ENCODE assay signal across 8 cellular contexts in the genomic region with DNA sequence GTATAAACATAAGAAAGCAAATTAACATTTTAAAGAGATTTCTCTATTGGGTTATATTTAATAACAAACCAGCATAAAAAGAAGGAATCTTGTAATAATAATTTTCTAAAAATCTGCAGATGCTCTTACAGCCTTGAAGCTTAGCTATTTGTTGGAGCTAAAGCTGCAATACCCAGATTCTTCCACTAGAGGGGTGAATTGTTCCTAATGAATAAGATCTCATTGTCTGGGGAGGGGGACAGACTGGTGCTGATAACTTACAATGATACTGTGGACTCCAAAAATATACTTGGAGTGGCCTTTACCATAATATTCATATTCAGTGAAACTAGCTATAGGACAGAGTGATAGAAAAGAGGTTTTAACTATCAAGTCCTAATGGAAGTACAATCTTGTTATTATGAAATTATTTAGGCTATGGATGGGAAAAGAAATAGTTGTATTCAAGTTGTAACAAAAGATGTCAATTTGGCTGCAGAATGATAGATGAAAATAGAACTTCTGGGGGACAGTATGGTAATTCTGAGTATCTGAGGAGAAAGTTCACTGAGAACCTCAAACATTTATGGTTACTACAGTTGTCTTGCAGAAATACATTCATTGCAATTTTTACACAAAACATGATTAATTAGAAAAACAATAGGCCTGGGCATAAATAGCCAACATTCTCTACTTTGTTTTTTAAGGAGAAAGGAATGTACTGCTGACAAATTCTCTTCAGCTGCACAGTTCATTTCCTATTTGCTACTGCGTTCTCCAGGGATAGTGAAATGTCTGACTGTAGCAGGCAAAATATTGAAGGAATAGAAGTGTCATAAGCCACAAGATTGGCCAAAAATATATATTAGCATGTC.
A peak's percentile ranks its signal among the peaks of the same experiment; 100 is the strongest.
DNase-seq lines count a peak whose midpoint lies in the region; ATAC-seq and TF ChIP-seq lines count a peak whose summit lies in the region.

No MANE protein-coding gene starts in this region.

- H2AFZ ChIP-seq in MM.1S (ENCODE audit: low read length) = no peak overlapping the region
- H2AFZ ChIP-seq in smooth muscle cell (ENCODE audit: low read depth) = no peak overlapping the region

- H3K9me3 ChIP-seq in MM.1S (replicated peaks; ENCODE audit: insufficient read depth, low read length) = no peaks in the 10 kb centered on the region
- no peaks in the 10 kb centered on the region for H3K9me3 ChIP-seq in gastroesophageal sphincter
- H3K9me3 ChIP-seq in smooth muscle cell (replicated peaks; ENCODE audit: low read depth) = no peaks in the 10 kb centered on the region

- no peak overlapping the region for H3K4me3 ChIP-seq in MM.1S (ENCODE audit: low read length)
- H3K4me3 ChIP-seq in gastroesophageal sphincter = no peak overlapping the region
- H3K4me3 ChIP-seq in smooth muscle cell = no peak overlapping the region

- H3K27ac ChIP-seq in MM.1S (ENCODE audit: low read length) = no peak overlapping the region
- no peak overlapping the region for H3K27ac ChIP-seq in gastroesophageal sphincter
- H3K27ac ChIP-seq in smooth muscle cell (ENCODE audit: low read depth) = no peak overlapping the region

- no peaks in the 10 kb centered on the region for H3K9me2 ChIP-seq in MM.1S (replicated peaks; ENCODE audit: insufficient read depth, low read length)

- H3F3A ChIP-seq in MM.1S (ENCODE audit: insufficient read depth, low read length) = no peaks in the 10 kb centered on the region
- no peaks in the 10 kb centered on the region for H3F3A ChIP-seq in smooth muscle cell (ENCODE audit: low read depth)

- H4K20me1 ChIP-seq in MM.1S (ENCODE audit: insufficient read depth, low read length) (no peaks in the 10 kb centered on the region), smooth muscle cell (ENCODE audit: low read depth) (no peaks in the 10 kb centered on the region)

- H3K79me2 ChIP-seq in MM.1S (ENCODE audit: low read length) (no peaks in the 10 kb centered on the region), smooth muscle cell (ENCODE audit: low read depth) (no peaks in the 10 kb centered on the region)

- H3K4me2 ChIP-seq in MM.1S (ENCODE audit: low read depth, low read length) (no peak overlapping the region), smooth muscle cell (no peak overlapping the region)

- DNase-seq in CMK (ENCODE audit: low read depth) (peak; percentile 54), MM.1S (peak; percentile 49), SK-MEL-5 (ENCODE audit: low read depth, low spot score) (peak; percentile 75), smooth muscle cell (lab: John Stamatoyannopoulos, UW; ENCODE audit: unreplicated experiment) (no peak), activated T-cell treated with anti-CD3 and anti-CD28 coated beads for 4 hours (no peak)
- no peak for DNase-seq in activated naive CD4-positive, alpha-beta T cell treated with Interleukin-2 at 50 U/mL for 16 hours

- H3K36me3 ChIP-seq in MM.1S (replicated peaks; ENCODE audit: insufficient read depth, low read length) (no peaks in the 10 kb centered on the region), gastroesophageal sphincter (no peaks in the 10 kb centered on the region), smooth muscle cell (ENCODE audit: low read depth) (no peaks in the 10 kb centered on the region)

- H3K27me3 ChIP-seq in MM.1S (replicated peaks; ENCODE audit: insufficient read depth, low read length) (no peaks in the 10 kb centered on the region), gastroesophageal sphincter (no peaks in the 10 kb centered on the region), smooth muscle cell (ENCODE audit: low read depth) (no peaks in the 10 kb centered on the region)

- no peak for TF ChIP-seq EP300 in gastroesophageal sphincter (IDR thresholded peaks at IDR 0.05)

- H3K9ac ChIP-seq in MM.1S (ENCODE audit: low read length) = no peak overlapping the region
- no peak overlapping the region for H3K9ac ChIP-seq in smooth muscle cell (ENCODE audit: low read depth)

- peak; percentile 60 for ATAC-seq in GM19372 (IDR thresholded peaks at IDR 0.05; ENCODE audit: low read depth, unreplicated experiment)
- no peak for ATAC-seq in gastroesophageal sphincter

- in situ Hi-C loops in SK-MEL-5 (cut with HindIII; ENCODE audit: low pct_unique_long_range_greater_than_20kb, low sequenced_read_pairs) = no loop called here

- TF ChIP-seq CTCF in MM.1S (IDR thresholded peaks at IDR 0.05; ENCODE audit: low read length) (peak; percentile 85), gastroesophageal sphincter (IDR thresholded peaks at IDR 0.05) (peak; percentile 49 to 73 (median 60)), smooth muscle cell (IDR thresholded peaks at IDR 0.05; ENCODE audit: borderline replicate concordance, insufficient read depth, poor library complexity, severe bottlenecking) (peak; percentile 91)

- WGBS in gastroesophageal sphincter (ENCODE audit: low coverage in 1 of 2), 2 donors = 0 to 38% methylated on average over 1 of the region's 1 CpG
- 90% methylated on average over 1 of the region's 1 CpG for WGBS in smooth muscle cell (ENCODE audit: low lambda C conversion rate)

- H3K4me1 ChIP-seq in MM.1S (ENCODE audit: low read length) = no peaks in the 10 kb centered on the region
- no peaks in the 10 kb centered on the region for H3K4me1 ChIP-seq in gastroesophageal sphincter
- no peaks in the 10 kb centered on the region for H3K4me1 ChIP-seq in smooth muscle cell (ENCODE audit: low read depth)

- no peak for TF ChIP-seq POLR2A in gastroesophageal sphincter (IDR thresholded peaks at IDR 0.05)

Comparison
In these comparisons a context has a peak if more than half of its experiments do, and no peak if none do; other contexts are left out.
1. DNase-seq: peak in CMK (single experiment), MM.1S (single experiment) and SK-MEL-5 (single experiment); none in smooth muscle cell (single experiment), activated T-cell treated with anti-CD3 and anti-CD28 coated beads for 4 hours (single experiment) and activated naive CD4-positive, alpha-beta T cell treated with Interleukin-2 at 50 U/mL for 16 hours (single experiment).
2. Peak in every context shown above with its lines, with median percentiles within 50 percentile points of each other: CTCF ChIP-seq.